9 cellular contexts compared by ENCODE assay signal in the genomic region with DNA sequence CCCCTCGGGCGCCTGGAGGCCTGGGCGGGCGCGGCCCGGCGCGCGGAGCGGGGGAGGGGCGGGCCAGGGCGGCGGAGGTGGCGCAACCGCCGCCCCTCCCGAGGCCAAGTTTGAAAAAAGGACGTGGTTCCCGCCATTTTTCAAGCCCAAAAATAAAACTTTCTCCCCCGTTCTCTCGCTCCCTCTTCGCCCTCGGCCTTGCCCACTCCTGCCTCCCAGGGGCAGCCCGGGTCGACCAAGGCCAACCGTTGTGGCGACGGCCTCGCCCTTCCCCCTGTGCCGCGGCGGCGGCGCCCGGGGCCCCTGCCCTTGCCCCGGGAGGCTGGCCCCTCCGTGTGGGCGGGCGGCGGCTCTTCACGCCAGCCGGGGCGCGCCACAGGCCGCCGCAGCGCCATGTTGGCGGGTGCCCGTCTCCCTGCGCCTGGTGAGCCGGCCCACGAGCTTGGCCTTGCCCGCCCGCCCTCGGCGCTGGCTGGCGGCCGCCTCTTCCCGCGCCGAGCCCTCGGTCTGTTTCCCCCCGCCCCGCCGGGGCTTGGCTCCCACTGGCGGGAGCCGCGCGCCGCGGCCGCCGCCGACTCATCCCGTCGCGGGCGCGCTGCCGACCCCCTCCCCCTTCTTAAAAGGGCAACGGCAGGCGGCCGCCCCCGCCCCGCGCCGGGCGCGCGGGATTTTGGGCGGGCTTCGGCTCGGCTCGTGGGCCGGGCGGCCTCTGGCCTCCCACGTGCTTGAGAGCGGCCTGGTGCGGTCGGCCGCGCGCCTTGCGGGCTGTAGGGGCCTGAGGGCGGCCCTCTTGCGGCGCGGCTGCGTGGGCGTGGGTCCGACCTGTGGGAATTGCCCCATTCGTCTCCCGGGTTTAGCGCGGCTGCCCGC. TPM values are rescaled to one million over a fixed set of nuclear protein-coding genes. Genes with fewer than 3 reads are reported as not detected.
DNase-seq lines count a peak whose midpoint lies in the region; ATAC-seq, FAIRE-seq and TF ChIP-seq lines count a peak whose summit lies in the region.
"Had no signal": no experiment of that assay in that cellular context is flagged by ENCODE, and none has a peak within 500 bp of the region (broad histone marks: within the 10 kb centered on the region; RNA-seq: fewer than 3 reads in every experiment).

No MANE protein-coding gene starts in this region.

- H3K4me1 Mint-ChIP-seq in CD4-positive, alpha-beta T cell (ENCODE audit: low read depth), result peaks cover 74% of the 10 kb centered on the region
- H3K4me1 Mint-ChIP-seq in stimulated activated naive CD8-positive, alpha-beta T cell treated with anti-CD3 and anti-CD28 coated beads, Interleukin-15, Interleukin-2, amounts not matched to agents 100 ng/mL and 50 ng/mL, for 24 hours (ENCODE audit: low read depth), result peaks cover 59% of the 10 kb centered on the region

- H3K36me3 Mint-ChIP-seq in CD4-positive, alpha-beta T cell (ENCODE audit: low read depth), result peaks cover 4% of the 10 kb centered on the region
- peaks cover 35% of the 10 kb centered on the region for H3K36me3 Mint-ChIP-seq in stimulated activated naive CD8-positive, alpha-beta T cell treated with anti-CD3 and anti-CD28 coated beads, Interleukin-15, Interleukin-2, amounts not matched to agents 100 ng/mL and 50 ng/mL, for 24 hours (ENCODE audit: low read depth)

- H3K4me3 ChIP-seq in fibroblast of villous mesenchyme (ENCODE audit: low read depth, low read length) (peak overlapping the region; percentile 88), neural cell (ENCODE audit: low read length) (peak overlapping the region; percentile 85)

- H3K27me3 Mint-ChIP-seq in CD4-positive, alpha-beta T cell, result no peaks in the 10 kb centered on the region
- H3K27me3 Mint-ChIP-seq in stimulated activated naive CD8-positive, alpha-beta T cell treated with anti-CD3 and anti-CD28 coated beads, Interleukin-15, Interleukin-2, amounts not matched to agents 100 ng/mL and 50 ng/mL, for 24 hours, result no peaks in the 10 kb centered on the region

- TF ChIP-seq CTCF in CD4-positive, alpha-beta T cell (IDR thresholded peaks at IDR 0.05), result no peak
- TF ChIP-seq CTCF in fibroblast of villous mesenchyme (IDR thresholded peaks at IDR 0.05; ENCODE audit: insufficient read depth, low read depth, low read length) (no peak), neural cell (IDR thresholded peaks at IDR 0.05; ENCODE audit: poor library complexity, severe bottlenecking) (peak; percentile 2)

- no peaks in the 10 kb centered on the region for H3K36me3 ChIP-seq in neural cell (ENCODE audit: insufficient read depth, low read length)

- H3K27ac Mint-ChIP-seq in CD4-positive, alpha-beta T cell, result no peak overlapping the region
- peak overlapping the region; percentile 83 for H3K27ac Mint-ChIP-seq in stimulated activated naive CD8-positive, alpha-beta T cell treated with anti-CD3 and anti-CD28 coated beads, Interleukin-15, Interleukin-2, amounts not matched to agents 100 ng/mL and 50 ng/mL, for 24 hours

- DNase-seq in CD4-positive, alpha-beta T cell, result peak; percentile 51 to 82 (median 70)
- DNase-seq in HTR-8/SVneo (ENCODE audit: insufficient read length, low spot score), result peak; percentile 38
- peak; percentile 83 for DNase-seq in RPMI8226
- peak; percentile 67 for DNase-seq in activated gamma-delta T cell treated with Interleukin-2 at 50 U/mL for 16 hours
- peak; percentile 83 for DNase-seq in fibroblast of villous mesenchyme (ENCODE audit: low read depth)

- no peaks in the 10 kb centered on the region for H3K9me3 ChIP-seq in CD4-positive, alpha-beta T cell (ENCODE audit: control insufficient read depth, low read length)
- H3K9me3 ChIP-seq in neural cell (ENCODE audit: low read length), result no peaks in the 10 kb centered on the region

- TF ChIP-seq RAD21 in neural cell (conservative IDR thresholded peaks at IDR 0.05), result no peak

- intact Hi-C loops in CD4-positive, alpha-beta T cell (cut with DNase I, micrococcal nuclease), result loop anchor here (2.0 to 10.0 kb wide), 7 partner anchors 48 to 1120 kb away; partner anchors contain the start of genes NCBP1 (in 1 of the 2), TBC1D2 (in 1 of the 2), TGFBR1 (in 1 of the 2) and TSTD2 (in 1 of the 2)

- H3K9me2 ChIP-seq in neural cell (ENCODE audit: insufficient read depth, low read length), result no peaks in the 10 kb centered on the region

- CTCF ChIA-PET in CD4-positive, alpha-beta T cell (lab: Charles Lee), result interaction anchor here (0.8 to 7.1 kb wide), 9 partner anchors 9 to 79 kb away, joined by 3 to 74 read pairs (median 13); partner anchors contain the start of gene TRMO

- H4K20me1 ChIP-seq in neural cell (ENCODE audit: insufficient read depth), result no peaks in the 10 kb centered on the region

- H3K4me3 Mint-ChIP-seq in CD4-positive, alpha-beta T cell, result peak overlapping the region; percentile 56
- H3K4me3 Mint-ChIP-seq in stimulated activated naive CD8-positive, alpha-beta T cell treated with anti-CD3 and anti-CD28 coated beads, Interleukin-15, Interleukin-2, amounts not matched to agents 100 ng/mL and 50 ng/mL, for 24 hours, result peak overlapping the region; percentile 75

- no peaks in the 10 kb centered on the region for H3K9me3 Mint-ChIP-seq in CD4-positive, alpha-beta T cell
- no peaks in the 10 kb centered on the region for H3K9me3 Mint-ChIP-seq in stimulated activated naive CD8-positive, alpha-beta T cell treated with anti-CD3 and anti-CD28 coated beads, Interleukin-15, Interleukin-2, amounts not matched to agents 100 ng/mL and 50 ng/mL, for 24 hours

- H3F3A ChIP-seq in neural cell (ENCODE audit: insufficient read depth, low read length, poor library complexity, severe bottlenecking), result no peaks in the 10 kb centered on the region

- H3K79me2 ChIP-seq in neural cell (replicated peaks; ENCODE audit: insufficient read depth, low read length), result peaks cover 45% of the 10 kb centered on the region

- POLR2A ChIA-PET in CD4-positive, alpha-beta T cell (lab: Charles Lee), result interaction anchor here (0.8 to 6.9 kb wide), 20 partner anchors 9 to 1535 kb away, joined by 3 to 181 read pairs (median 9); partner anchors contain the start of genes HEMGN, NANS, NCBP1 and TBC1D2

- H3K27ac ChIP-seq in CD4-positive, alpha-beta T cell (ENCODE audit: low read depth, low read length), result peak overlapping the region; percentile 75
- H3K27ac ChIP-seq in neural cell (ENCODE audit: low read length), result peak overlapping the region; percentile 62

- no peaks in the 10 kb centered on the region for H3K27me3 ChIP-seq in CD4-positive, alpha-beta T cell (ENCODE audit: control insufficient read depth, insufficient read depth, low read length)
- H3K27me3 ChIP-seq in neural cell (ENCODE audit: insufficient read depth, low read depth, low read length), result peaks cover 13% of the 10 kb centered on the region

- no peak for TF ChIP-seq EP300 in neural cell (conservative IDR thresholded peaks at IDR 0.05; ENCODE audit: poor library complexity, severe bottlenecking)

- no peak overlapping the region for H2AFZ ChIP-seq in neural cell (ENCODE audit: low read depth, low read length)

- ATAC-seq in CD4-positive, alpha-beta T cell (ENCODE audit: poor library complexity), result peak; percentile 33
- ATAC-seq in GM19372 (IDR thresholded peaks at IDR 0.05; ENCODE audit: low read depth, unreplicated experiment), result peak; percentile 31

- no peak for FAIRE-seq in HTR-8/SVneo (lab: Jason Lieb, UNC)

- no peak overlapping the region for H3K4me2 ChIP-seq in neural cell (ENCODE audit: low read length)

- peak overlapping the region; percentile 82 for H3K9ac ChIP-seq in neural cell (ENCODE audit: low read length)

TF ChIP-seq in neural cell, 6 proteins besides CTCF, POLR2A, EP300 and RAD21:
- no peak for TF ChIP-seq REST (IDR thresholded peaks at IDR 0.05; ENCODE audit: borderline replicate concordance)
- TF ChIP-seq POLR2AphosphoS5 (IDR thresholded peaks at IDR 0.05), result peak; percentile 46

RNA-seq across cellular contexts. Expression of gene ANP32B, which starts 1.3 kb away (rescaled TPM):
- total RNA-seq in CD4-positive, alpha-beta T cell, result 100 to 1,000 TPM; 178 to 192 TPM
- 9.9 and 10.3 TPM in 2 replicates for total RNA-seq in fibroblast of villous mesenchyme
- 3.7 and 4.1 TPM in 2 replicates for polyA plus RNA-seq in neural cell
- 2.2 and 4.5 TPM in 2 replicates for polyA minus RNA-seq in neural cell

RNA-seq across cellular contexts. Expression of gene HEMGN, which starts 46.5 kb away (rescaled TPM):
- total RNA-seq in CD4-positive, alpha-beta T cell, result under 1 TPM; 0.30 to 0.34 TPM
- total RNA-seq in fibroblast of villous mesenchyme, result not detected in 2 replicates
- polyA plus RNA-seq in neural cell, result not detected in 2 replicates
- polyA minus RNA-seq in neural cell, result not detected in 2 replicates
- total RNA-seq: glomerular endothelial cell had no signal

Comparison
In these comparisons a context has a peak if more than half of its experiments do, and no peak if none do; other contexts are left out.
1. Peak in every context shown above with its lines: DNase-seq, ATAC-seq, H3K4me3 ChIP-seq and H3K27ac ChIP-seq.
2. RNA of gene ANP32B, which starts 1.3 kb away (total RNA-seq): 178 to 192 TPM in CD4-positive, alpha-beta T cell; 9.9 to 10.3 TPM in fibroblast of villous mesenchyme; every median in the first group is over 10 times any median in the second.